In the genomic region with DNA sequence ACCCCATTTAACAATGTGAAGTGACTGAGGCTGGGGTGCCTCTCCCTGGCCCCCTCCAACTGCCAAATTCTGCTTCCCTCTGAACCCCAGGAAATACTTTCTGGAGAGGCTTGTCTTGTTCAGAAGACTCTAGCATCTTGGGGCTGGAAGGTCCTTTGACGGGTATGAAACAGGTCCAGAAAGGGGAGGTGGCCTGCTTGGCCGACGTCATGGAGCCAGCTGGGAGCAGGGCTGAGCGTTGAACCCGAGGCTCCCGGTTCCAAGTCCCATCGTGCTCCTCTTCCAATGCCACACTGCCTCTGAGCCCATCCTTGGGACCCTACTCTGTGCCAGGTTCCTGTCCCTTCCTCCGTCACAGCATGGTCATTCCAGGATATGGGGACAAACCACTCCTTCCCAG, we compare ENCODE assay signal across 21 cellular contexts. TPM values are rescaled to one million over a fixed set of nuclear protein-coding genes. Genes with fewer than 3 reads are reported as not detected.
DNase-seq lines count a peak whose midpoint lies in the region; ATAC-seq and TF ChIP-seq lines count a peak whose summit lies in the region.
"Had no signal": no experiment of that assay in that cellular context is flagged by ENCODE, and none has a peak within 500 bp of the region (broad histone marks: within the 10 kb centered on the region; RNA-seq: fewer than 3 reads in every experiment).

No MANE protein-coding gene starts in this region.

- H3K9me3 ChIP-seq in left ventricle myocardium inferior (replicated peaks) = no peaks in the 10 kb centered on the region
- H3K9me3 ChIP-seq in thoracic aorta = no peaks in the 10 kb centered on the region
- H3K9me3 ChIP-seq: A549, BE2C, Caco-2 had no signal

- H3K27me3 ChIP-seq in left ventricle myocardium inferior (ENCODE audit: low read depth) (no peaks in the 10 kb centered on the region), thoracic aorta (replicated peaks; ENCODE audit: insufficient read depth) (no peaks in the 10 kb centered on the region), GM23338 (ENCODE audit: insufficient read depth) (no peaks in the 10 kb centered on the region)
- H3K27me3 ChIP-seq: BE2C had no signal

- peaks cover 34% of the 10 kb centered on the region for H3K36me3 Mint-ChIP-seq in GM23338 (ENCODE audit: low read depth)
- H3K36me3 Mint-ChIP-seq: CD4-positive, CD25-positive, alpha-beta regulatory T cell; CD8-positive, alpha-beta T cell had no signal

- H3K4me1 ChIP-seq in left ventricle myocardium inferior (peaks cover 15% of the 10 kb centered on the region), thoracic aorta (ENCODE audit: control insufficient read depth in 1 of 2, low read depth in 2 of 2) (peaks cover 10 to 16% of the 10 kb centered on the region in 2 donors), GM23338 (ENCODE audit: insufficient read depth) (0 out of 2 replicates have a peak, but pooled peaks cover 5% of the 10 kb centered on the region)
- H3K4me1 ChIP-seq: BE2C, Caco-2 had no signal

- no peaks in the 10 kb centered on the region for H3K9me3 Mint-ChIP-seq in GM23338
- H3K9me3 Mint-ChIP-seq: CD8-positive, alpha-beta T cell had no signal

- POLR2A ChIA-PET in RWPE1 (lab: Yijun Ruan, JAX; ENCODE audit: low non-redundant PET) = interaction anchor here (0.6 kb wide), 1 partner anchor 129 kb away, joined by 5 read pairs; no protein-coding TSS in a partner anchor

- no peaks in the 10 kb centered on the region for H3F3A ChIP-seq in GM23338 (replicated peaks; ENCODE audit: low read depth)

- no peak for TF ChIP-seq CTCF in left ventricle myocardium inferior (IDR thresholded peaks at IDR 0.05; ENCODE audit: borderline replicate concordance)
- TF ChIP-seq CTCF in RWPE1 (conservative IDR thresholded peaks at IDR 0.05; ENCODE audit: low read depth) = no peak
- TF ChIP-seq CTCF in thoracic aorta (IDR thresholded peaks at IDR 0.05) = no peak
- TF ChIP-seq CTCF in GM23338 (conservative IDR thresholded peaks at IDR 0.05; ENCODE audit: low read depth in 2 of 2) = no peak

- H3K36me3 ChIP-seq in left ventricle myocardium inferior (peaks cover 70% of the 10 kb centered on the region), thoracic aorta (peaks cover 40% of the 10 kb centered on the region), GM23338 (ENCODE audit: insufficient read depth) (peaks cover 10% of the 10 kb centered on the region)

- H3K4me3 ChIP-seq in left ventricle myocardium inferior (no peak overlapping the region), thoracic aorta (no peak overlapping the region), GM23338 (no peak overlapping the region)
- H3K4me3 ChIP-seq: A549 had no signal

- H3K4me1 Mint-ChIP-seq in GM23338 = peaks cover 16% of the 10 kb centered on the region; the same call in 2 of the 3 replicates
- H3K4me1 Mint-ChIP-seq: CD4-positive, CD25-positive, alpha-beta regulatory T cell had no signal

- DNase-seq in Right ventricle myocardium inferior (ENCODE audit: missing footprints) = peak; percentile 14
- DNase-seq in left ventricle myocardium inferior = no peak
- DNase-seq in RWPE1 (ENCODE audit: low spot score) = no peak
- DNase-seq in left lobe of liver (ENCODE audit: low spot score) = no peak
- DNase-seq in thoracic aorta (ENCODE audit: low spot score) = no peak
- DNase-seq in GM23338 (ENCODE audit: low spot score) = no peak
- no peak for DNase-seq in cerebellar nuclear complex (lab: John Stamatoyannopoulos, UW)
- no peak for DNase-seq in HPDE6-E6E7 (ENCODE audit: extremely low spot score)
- DNase-seq: 8988T; ACHN; AML-193; BE2C; Caco-2; CD4-positive, CD25-positive, alpha-beta regulatory T cell; CD8-positive, alpha-beta T cell; DMS153; DND-41; H7; HCEC 1CT had no signal

- H2AFZ ChIP-seq in GM23338 = no peak overlapping the region

- no peak overlapping the region for H3K4me3 Mint-ChIP-seq in GM23338
- H3K4me3 Mint-ChIP-seq: CD4-positive, CD25-positive, alpha-beta regulatory T cell; CD8-positive, alpha-beta T cell had no signal

- no peak overlapping the region for H3K4me2 ChIP-seq in GM23338
- H3K4me2 ChIP-seq: A549 had no signal

- H3K79me2 ChIP-seq in GM23338 (replicated peaks; ENCODE audit: insufficient read depth) = no peaks in the 10 kb centered on the region

- ATAC-seq in Right ventricle myocardium inferior (no peak), left lobe of liver (peak; percentile 6), thoracic aorta (ENCODE audit: insufficient number of reproducible peaks, low FRiP score, low read depth) (peak; percentile 10), GM23338 (no peak)
- ATAC-seq: A549; CD8-positive, alpha-beta T cell had no signal

- CTCF ChIA-PET in RWPE1 (lab: Yijun Ruan, JAX) = interaction anchor here (1.0 to 1.2 kb wide), 2 partner anchors 96 to 97 kb away, joined by 3 to 4 read pairs; no protein-coding TSS in a partner anchor

- H3K27ac Mint-ChIP-seq in GM23338 = no peak overlapping the region
- H3K27ac Mint-ChIP-seq: CD4-positive, CD25-positive, alpha-beta regulatory T cell; CD8-positive, alpha-beta T cell had no signal

- intact Hi-C loops in Right ventricle myocardium inferior (cut with DNase I) (no loop called here), left ventricle myocardium inferior (cut with micrococcal nuclease) (no loop called here)

- no peaks in the 10 kb centered on the region for H3K9me2 ChIP-seq in GM23338 (ENCODE audit: insufficient read depth)

- H4K20me1 ChIP-seq in GM23338 (replicated peaks; ENCODE audit: insufficient read depth) = 0 out of 2 replicates have a peak, but pooled peaks cover 3% of the 10 kb centered on the region

- no peak overlapping the region for H3K27ac ChIP-seq in left ventricle myocardium inferior (replicated peaks)
- peak overlapping the region; percentile 24 for H3K27ac ChIP-seq in RWPE1
- peak overlapping the region in 1 of 2 donors; percentile 53 for H3K27ac ChIP-seq in thoracic aorta
- H3K27ac ChIP-seq in GM23338 (ENCODE audit: low read depth) = no peak overlapping the region
- H3K27ac ChIP-seq: A549, C4-2B had no signal

- H3K27me3 Mint-ChIP-seq in GM23338 (ENCODE audit: insufficient read depth, low read depth, poor library complexity) = peaks cover 12% of the 10 kb centered on the region
- H3K27me3 Mint-ChIP-seq: CD4-positive, CD25-positive, alpha-beta regulatory T cell had no signal

TF ChIP-seq in GM23338, 12 proteins besides CTCF, POLR2A, EP300 and RAD21 (continues in another document):
- TF ChIP-seq JUNB (IDR thresholded peaks at IDR 0.05; ENCODE audit: unreplicated experiment) = no peak
- no peak for TF ChIP-seq ZNF114 (CRISPR knock-in tag; IDR thresholded peaks at IDR 0.05)
- TF ChIP-seq CREB1 (CRISPR knock-in tag; IDR thresholded peaks at IDR 0.05; ENCODE audit: low read depth) = no peak
- no peak for TF ChIP-seq REST (IDR thresholded peaks at IDR 0.05; ENCODE audit: unreplicated experiment)
- TF ChIP-seq NANOG (IDR thresholded peaks at IDR 0.05; ENCODE audit: borderline replicate concordance) = no peak
- TF ChIP-seq ETS1 (IDR thresholded peaks at IDR 0.05) = no peak

RNA-seq across cellular contexts. Expression of gene NDST1, which starts 46.9 kb away (rescaled TPM):
- total RNA-seq in Right ventricle myocardium inferior = 60.4 TPM
- total RNA-seq in left ventricle myocardium inferior = 58.9 TPM
- total RNA-seq in left lobe of liver = 63.7 TPM
- 100 to 1,000 TPM; 112 to 131 TPM for total RNA-seq in thoracic aorta
- total RNA-seq in GM23338 (2014; rRNA removed; shearing (Covaris generic)) = 76.6 and 85.0 TPM in 2 replicates
- polyA plus RNA-seq in GM23338 (2016; fragmentation: Nextera tagmentation; extraction: Ambion mirVana) = 7.3 and 8.5 TPM in 2 replicates
- polyA plus RNA-seq: CD4-positive, CD25-positive, alpha-beta regulatory T cell had no signal

Comparison
In these comparisons a context has a peak if more than half of its experiments do, and no peak if none do; other contexts are left out.
1. ATAC-seq: peak in left lobe of liver (single experiment) and thoracic aorta (single experiment); none in Right ventricle myocardium inferior (single experiment) and GM23338 (single experiment).